In genomic region chrX:108105473-108105872, GRCh38 we compare ENCODE assay signal across 16 cellular contexts. TPM values are rescaled to one million over a fixed set of nuclear protein-coding genes. Genes with fewer than 3 reads are reported as not detected.
A peak's percentile ranks its signal among the peaks of the same experiment; 100 is the strongest.
DNase-seq lines count a peak whose midpoint lies in the region; ATAC-seq, FAIRE-seq and TF ChIP-seq lines count a peak whose summit lies in the region.
"Had no signal": no experiment of that assay in that cellular context is flagged by ENCODE, and none has a peak within 500 bp of the region (broad histone marks: within the 10 kb centered on the region; RNA-seq: fewer than 3 reads in every experiment).

No MANE protein-coding gene starts in this region.

- intact Hi-C loops in heart right ventricle (cut with DNase I) (no loop called here), cardiac septum (cut with DNase I) (no loop called here), IMR-90 (cut with micrococcal nuclease) (no loop called here)

- dilution Hi-C loops in IMR-90 (cut with HindIII; ENCODE audit: low sequenced_read_pairs, unreplicated experiment), result no loop called here

- no peaks in the 10 kb centered on the region for H3K23me2 ChIP-seq in H1 (ENCODE audit: low read depth, low read length)

- peaks cover 0 to 19% (median 0%) of the 10 kb centered on the region in 11 donors for H3K9me3 ChIP-seq in heart right ventricle
- H3K9me3 ChIP-seq in IMR-90 (ENCODE audit: control insufficient read depth, insufficient read depth, low read length), result no peaks in the 10 kb centered on the region
- no peaks in the 10 kb centered on the region for H3K9me3 ChIP-seq in H1 (ENCODE audit: insufficient read depth in 2 of 2, low read depth in 1 of 2, low read length in 1 of 2)
- H3K9me3 ChIP-seq: Caco-2, HAP-1 had no signal

- H2BK120ac ChIP-seq in IMR-90 (ENCODE audit: low read depth, low read length) (no peak overlapping the region), H1 (replicated peaks; ENCODE audit: low read depth, low read length) (no peak overlapping the region)

- H3K4me3 Mint-ChIP-seq in progenitor cell of endocrine pancreas (ENCODE audit: low read depth), result no peak overlapping the region
- H3K4me3 Mint-ChIP-seq in activated CD4-positive, alpha-beta T cell treated with anti-CD3 and anti-CD28 coated beads, Interleukin-2, amount 10 ng/mL, durations not matched to agents 7 days and 5 days, result no peak overlapping the region
- H3K4me3 Mint-ChIP-seq: CD14-positive monocyte; CD8-positive, alpha-beta T cell had no signal

- H3K14ac ChIP-seq in IMR-90 (replicated peaks; ENCODE audit: low read depth, low read length) (no peak overlapping the region), H1 (ENCODE audit: insufficient read length) (no peak overlapping the region)

- H3K56ac ChIP-seq in IMR-90 (ENCODE audit: extremely low read depth, insufficient read depth, low read length), result no peak overlapping the region
- no peak overlapping the region for H3K56ac ChIP-seq in H1 (replicated peaks; ENCODE audit: insufficient read length, low read depth, low read length)

- H3K23ac ChIP-seq in IMR-90 (ENCODE audit: low read depth, low read length), result no peak overlapping the region
- H3K23ac ChIP-seq in H1 (ENCODE audit: insufficient read length), result no peak overlapping the region

- H4K5ac ChIP-seq in IMR-90 (ENCODE audit: low read depth, low read length), result no peak overlapping the region
- no peak overlapping the region for H4K5ac ChIP-seq in H1 (ENCODE audit: insufficient read length, low read depth, low read length)

- H3K9me1 ChIP-seq in IMR-90 (ENCODE audit: insufficient read depth, low read length), result no peaks in the 10 kb centered on the region

- peak overlapping the region; percentile 52 for H2AK9ac ChIP-seq in IMR-90 (replicated peaks; ENCODE audit: low read depth, low read length, poor library complexity)

- H3K36me3 ChIP-seq in heart right ventricle (no peaks in the 10 kb centered on the region), IMR-90 (ENCODE audit: control insufficient read depth, insufficient read depth, low read length) (no peaks in the 10 kb centered on the region), H1 (ENCODE audit: control insufficient read depth in 2 of 4, insufficient read depth in 4 of 4, low read length in 3 of 4) (no peaks in the 10 kb centered on the region)
- H3K36me3 ChIP-seq: HAP-1 had no signal

- H2AFZ ChIP-seq in IMR-90 (replicated peaks; ENCODE audit: low read length, poor library complexity) (no peak overlapping the region), H1 (ENCODE audit: low read length) (peak overlapping the region; percentile 53; the same call in 1 of the 2 replicates)

- in situ Hi-C loops in IMR-90 (cut with MboI; ENCODE audit: low sequenced_read_pairs), result no loop called here

- ATAC-seq in heart right ventricle (no peak), IMR-90 (ENCODE audit: low read depth) (no peak)
- ATAC-seq: CD8-positive, alpha-beta T cell; GM12878 had no signal

- H3K4me3 ChIP-seq in heart right ventricle (peak overlapping the region in 1 of 10 donors; percentile 20), IMR-90 (ENCODE audit: insufficient read depth, low read depth, low read length) (no peak overlapping the region), H1 (ENCODE audit: extremely low read depth in 1 of 4, insufficient read depth in 2 of 4, low read depth in 3 of 4, low read length in 4 of 4) (no peak overlapping the region)
- H3K4me3 ChIP-seq: GM12878, HAP-1 had no signal

- H3K18ac ChIP-seq in IMR-90 (ENCODE audit: low read depth, low read length) (no peak overlapping the region), H1 (ENCODE audit: extremely low read depth, low read length) (no peak overlapping the region)

- no peak overlapping the region for H2BK12ac ChIP-seq in H1 (ENCODE audit: low read depth, low read length)

- H2BK15ac ChIP-seq in IMR-90 (ENCODE audit: low read depth, low read length) (no peak overlapping the region), H1 (ENCODE audit: low read length) (no peak overlapping the region)

- H3K4me2 ChIP-seq in IMR-90 (ENCODE audit: low read depth, low read length), result no peak overlapping the region
- H3K4me2 ChIP-seq in H1 (ENCODE audit: insufficient read depth in 1 of 2, low read depth in 2 of 2, low read length in 2 of 2), result no peak overlapping the region

- H2AK5ac ChIP-seq in IMR-90 (ENCODE audit: low read depth, low read length) (no peak overlapping the region), H1 (ENCODE audit: low read depth, low read length) (no peak overlapping the region)

- H3K9me3 Mint-ChIP-seq in progenitor cell of endocrine pancreas (ENCODE audit: low read depth), result no peaks in the 10 kb centered on the region
- no peaks in the 10 kb centered on the region for H3K9me3 Mint-ChIP-seq in activated CD4-positive, alpha-beta T cell treated with anti-CD3 and anti-CD28 coated beads, Interleukin-2, amount 10 ng/mL, durations not matched to agents 7 days and 5 days
- H3K9me3 Mint-ChIP-seq: CD8-positive, alpha-beta T cell had no signal

- H3K27ac Mint-ChIP-seq in progenitor cell of endocrine pancreas, result peak overlapping the region; percentile 49
- H3K27ac Mint-ChIP-seq in activated CD4-positive, alpha-beta T cell treated with anti-CD3 and anti-CD28 coated beads, Interleukin-2, amount 10 ng/mL, durations not matched to agents 7 days and 5 days, result no peak overlapping the region
- H3K27ac Mint-ChIP-seq: CD14-positive monocyte; CD8-positive, alpha-beta T cell had no signal

- H3K36me3 Mint-ChIP-seq in progenitor cell of endocrine pancreas (ENCODE audit: insufficient read depth), result no peaks in the 10 kb centered on the region
- H3K36me3 Mint-ChIP-seq in activated CD4-positive, alpha-beta T cell treated with anti-CD3 and anti-CD28 coated beads, Interleukin-2, amount 10 ng/mL, durations not matched to agents 7 days and 5 days (ENCODE audit: low read depth), result no peaks in the 10 kb centered on the region

- H3K27ac ChIP-seq in heart right ventricle, result peak overlapping the region in 6 of 10 donors; percentile 19 to 77 (median 50)
- no peak overlapping the region for H3K27ac ChIP-seq in IMR-90 (ENCODE audit: insufficient read depth, low read length)
- no peak overlapping the region for H3K27ac ChIP-seq in H1 (ENCODE audit: low read depth, low read length)
- H3K27ac ChIP-seq: 22Rv1 had no signal

- H4K20me1 ChIP-seq in IMR-90 (ENCODE audit: insufficient read depth, low read length) (no peaks in the 10 kb centered on the region), H1 (replicated peaks in 1 of 2; ENCODE audit: control insufficient read depth in 1 of 2, insufficient read depth in 2 of 2, low read length in 2 of 2) (no peaks in the 10 kb centered on the region)

- H2BK20ac ChIP-seq in IMR-90 (ENCODE audit: low read depth, low read length), result no peak overlapping the region
- H2BK20ac ChIP-seq in H1 (ENCODE audit: low read length), result no peak overlapping the region

- H3K4ac ChIP-seq in IMR-90 (ENCODE audit: low read depth, low read length) (no peak overlapping the region), H1 (replicated peaks; ENCODE audit: insufficient read length, low read depth, low read length) (no peak overlapping the region)

- H4K8ac ChIP-seq in IMR-90 (ENCODE audit: low read depth in 2 of 2, low read length in 2 of 2) (no peak overlapping the region), H1 (ENCODE audit: extremely low read depth, insufficient read depth, low read length) (no peak overlapping the region)

- CTCF ChIA-PET in IMR-90 (lab: Yijun Ruan, JAX), result no interaction called here
- CTCF ChIA-PET in H1 (lab: Charles Lee; ENCODE audit: partially characterized antibody), result interaction anchor here (1.8 kb wide), 1 partner anchor 34 kb away, joined by 6 read pairs; no protein-coding TSS in a partner anchor
- CTCF ChIA-PET in activated CD4-positive, alpha-beta T cell treated with anti-CD3 and anti-CD28 coated beads, Interleukin-2, amount 10 ng/mL, durations not matched to agents 7 days and 5 days (lab: Charles Lee), result no interaction called here

- DNase-seq in heart right ventricle, result no peak
- DNase-seq in cardiac septum (ENCODE audit: low spot score), result no peak
- DNase-seq in IMR-90, result no peak
- DNase-seq in H1 (ENCODE audit: low read depth in 1 of 2, low spot score in 2 of 2), result no peak
- DNase-seq in progenitor cell of endocrine pancreas (ENCODE audit: low spot score, unreplicated experiment), result no peak
- no peak for DNase-seq in globus pallidus (ENCODE audit: low spot score)
- DNase-seq in anterior cingulate cortex (lab: John Stamatoyannopoulos, UW), result no peak
- no peak for DNase-seq in activated CD4-positive, alpha-beta T cell treated with anti-CD3 and anti-CD28 coated beads, Interleukin-2, amount 10 ng/mL, durations not matched to agents 7 days and 5 days
- DNase-seq: Caco-2; CD8-positive, alpha-beta T cell; DND-41; GOT3 had no signal

- TF ChIP-seq EP300 in H1 (IDR thresholded peaks at IDR 0.05; ENCODE audit: borderline replicate concordance in 1 of 2, low read depth in 2 of 2, low read length in 2 of 2), result no peak

- peaks cover 0 to 6% (median 0%) of the 10 kb centered on the region in 9 donors for H3K4me1 ChIP-seq in heart right ventricle
- no peaks in the 10 kb centered on the region for H3K4me1 ChIP-seq in IMR-90 (ENCODE audit: control insufficient read depth, insufficient read depth, low read length)
- no peaks in the 10 kb centered on the region for H3K4me1 ChIP-seq in H1 (replicated peaks in 1 of 4; ENCODE audit: control insufficient read depth in 3 of 4, insufficient read depth in 4 of 4, low read length in 3 of 4)
- H3K4me1 ChIP-seq: Caco-2, HAP-1 had no signal

- TF ChIP-seq RAD21 in IMR-90 (IDR thresholded peaks at IDR 0.05; ENCODE audit: low read length), result no peak
- TF ChIP-seq RAD21 in H1 (IDR thresholded peaks at IDR 0.05 in 1 of 2, conservative IDR thresholded peaks at IDR 0.05 in 1 of 2; ENCODE audit: low read depth in 2 of 2, low read length in 2 of 2), result no peak

- TF ChIP-seq CTCF in heart right ventricle (IDR thresholded peaks at IDR 0.05) (no peak), IMR-90 (conservative IDR thresholded peaks at IDR 0.05; ENCODE audit: low read depth, low read length) (no peak), H1 (IDR thresholded peaks at IDR 0.05; ENCODE audit: control extremely low read depth in 1 of 3, insufficient read depth in 1 of 3, low read depth in 1 of 3, low read length in 3 of 3) (no peak), progenitor cell of endocrine pancreas (IDR thresholded peaks at IDR 0.05; ENCODE audit: unreplicated experiment) (no peak)

- H3K27me3 ChIP-seq in heart right ventricle (peaks cover 0 to 8% (median 0%) of the 10 kb centered on the region in 7 donors), IMR-90 (ENCODE audit: control insufficient read depth, insufficient read depth, low read length) (no peaks in the 10 kb centered on the region; the same call in 1 of the 2 replicates), H1 (replicated peaks in 1 of 4; ENCODE audit: control insufficient read depth in 3 of 4, extremely low read depth in 1 of 4, insufficient read depth in 3 of 4, low read length in 3 of 4) (no peaks in the 10 kb centered on the region)

- H3K79me1 ChIP-seq in IMR-90 (ENCODE audit: low read depth in 1 of 2, low read length in 2 of 2), result no peaks in the 10 kb centered on the region; a peak in 1 of 4 replicates
- no peaks in the 10 kb centered on the region for H3K79me1 ChIP-seq in H1 (ENCODE audit: low read depth, low read length)

- TF ChIP-seq POLR2A in IMR-90 (IDR thresholded peaks at IDR 0.05; ENCODE audit: low read depth, low read length) (no peak), H1 (IDR thresholded peaks at IDR 0.05; ENCODE audit: control extremely low read depth in 1 of 2, low read depth in 2 of 2, low read length in 2 of 2) (no peak)

- H2BK5ac ChIP-seq in IMR-90 (ENCODE audit: low read depth, low read length, poor library complexity, severe bottlenecking), result no peak overlapping the region
- no peak overlapping the region for H2BK5ac ChIP-seq in H1 (ENCODE audit: low read depth, low read length)

- H3K4me1 Mint-ChIP-seq in progenitor cell of endocrine pancreas (ENCODE audit: low read depth), result no peaks in the 10 kb centered on the region
- H3K4me1 Mint-ChIP-seq in activated CD4-positive, alpha-beta T cell treated with anti-CD3 and anti-CD28 coated beads, Interleukin-2, amount 10 ng/mL, durations not matched to agents 7 days and 5 days, result peaks cover 1% of the 10 kb centered on the region
- H3K4me1 Mint-ChIP-seq: CD14-positive monocyte had no signal

- H4K91ac ChIP-seq in IMR-90 (ENCODE audit: insufficient read depth, low read depth, low read length), result no peak overlapping the region
- H4K91ac ChIP-seq in H1 (replicated peaks; ENCODE audit: insufficient read length, low read length), result no peak overlapping the region

- BruUV-seq in IMR-90 (replicated peaks; lab: Mats Ljungman, UMichigan), result no TSS peak

- H3K9ac ChIP-seq in IMR-90 (ENCODE audit: low read depth, low read length) (no peak overlapping the region), H1 (replicated peaks in 1 of 4; ENCODE audit: extremely low read depth in 1 of 4, low read depth in 3 of 4, low read length in 3 of 4) (no peak overlapping the region)

- peak; percentile 86 for FAIRE-seq in H1 (lab: Jason Lieb, UNC)
- FAIRE-seq: GM12878 had no signal

- no peaks in the 10 kb centered on the region for H3K27me3 Mint-ChIP-seq in progenitor cell of endocrine pancreas
- H3K27me3 Mint-ChIP-seq in activated CD4-positive, alpha-beta T cell treated with anti-CD3 and anti-CD28 coated beads, Interleukin-2, amount 10 ng/mL, durations not matched to agents 7 days and 5 days, result no peaks in the 10 kb centered on the region

- POLR2A ChIA-PET in IMR-90 (lab: Charles Lee; ENCODE audit: unreplicated experiment) (no interaction called here), H1 (lab: Charles Lee; ENCODE audit: partially characterized antibody) (no interaction called here)
- POLR2A ChIA-PET in activated CD4-positive, alpha-beta T cell treated with anti-CD3 and anti-CD28 coated beads, Interleukin-2, amount 10 ng/mL, durations not matched to agents 7 days and 5 days (lab: Charles Lee), result no interaction called here

- no peaks in the 10 kb centered on the region for H3K79me2 ChIP-seq in H1 (ENCODE audit: control insufficient read depth in 1 of 2, insufficient read depth in 2 of 2, low read length in 2 of 2)

RNA-seq across cellular contexts. Expression of gene ATG4A, which starts 13.9 kb away (rescaled TPM):
- total RNA-seq in heart right ventricle (10 to 100 TPM; 13.1 to 20.5 (median 17.3) TPM), cardiac septum (19.2 TPM), IMR-90 (2012; rRNA removed) (13.6 and 14.7 TPM in 2 replicates), progenitor cell of endocrine pancreas (12.6 and 15.1 TPM in 2 replicates)
- polyA plus RNA-seq in heart right ventricle (10 to 100 TPM; 13.4 to 14.2 TPM), IMR-90 (2012; rRNA removed) (6.3 and 8.2 TPM in 2 replicates), H1 (2011; rRNA removed) (1.1 and 1.2 TPM in 2 replicates)
- polyA plus RNA-seq in IMR-90 (2012; cell fraction: cytosol; rRNA removed), result 1.5 and 2.1 TPM in 2 replicates
- polyA plus RNA-seq in IMR-90 (2012; cell fraction: nucleus; rRNA removed; ENCODE audit: low replicate concordance), result 0.92 and 8.8 TPM in 2 replicates
- 2.0 and 2.2 TPM in 2 replicates for total RNA-seq in H1 (2021; fragmentation: NEBNext Ultra II Directional; extraction: Animal tissue kit (Norgen Biotek cat#: 25700))
- polyA plus RNA-seq in H1 (2011; cell fraction: cytosol; rRNA removed), result 1.3 TPM
- polyA plus RNA-seq in H1 (2011; cell fraction: nucleus; rRNA removed), result 0.63 TPM
- 1.5 to 2.4 TPM (median 1.7 TPM) in 4 replicates for polyA plus RNA-seq in H1 (2012, experiment 1 of 2)
- 0.34 TPM for polyA plus RNA-seq in H1 (2012, experiment 2 of 2)
- polyA plus RNA-seq in H1 (2013, experiment 1 of 2), result 2.6 TPM
- 2.9 TPM for polyA plus RNA-seq in H1 (2013, experiment 2 of 2)
- polyA minus RNA-seq in H1 (2011; rRNA and poly(A)+ RNA removed), result 2.0 and 2.8 TPM in 2 replicates
- polyA minus RNA-seq in H1 (2011; cell fraction: cytosol; rRNA and poly(A)+ RNA removed), result not detected
- 1.2 TPM for polyA minus RNA-seq in H1 (2011; cell fraction: nucleus; rRNA and poly(A)+ RNA removed)
- 10 to 100 TPM; 11.1 to 12.0 TPM for total RNA-seq in activated CD4-positive, alpha-beta T cell treated with anti-CD3 and anti-CD28 coated beads, Interleukin-2, amount 10 ng/mL, durations not matched to agents 7 days and 5 days

RNA-seq across cellular contexts. Expression of gene PSMD10, which starts 14.1 kb away (rescaled TPM):
- total RNA-seq in heart right ventricle (10 to 100 TPM; 16.5 to 27.0 (median 21.2) TPM), cardiac septum (22.1 TPM), IMR-90 (2012; rRNA removed) (122 TPM in 2 replicates), progenitor cell of endocrine pancreas (84.7 and 87.4 TPM in 2 replicates)
- polyA plus RNA-seq in heart right ventricle (10 to 100 TPM; 13.9 to 28.0 TPM), IMR-90 (2012; rRNA removed) (56.3 and 62.0 TPM in 2 replicates), H1 (2011; rRNA removed) (37.5 and 79.9 TPM in 2 replicates)
- polyA plus RNA-seq in IMR-90 (2012; cell fraction: cytosol; rRNA removed), result 19.3 and 28.3 TPM in 2 replicates
- 3.8 and 22.6 TPM in 2 replicates for polyA plus RNA-seq in IMR-90 (2012; cell fraction: nucleus; rRNA removed; ENCODE audit: low replicate concordance)
- 46.6 and 49.9 TPM in 2 replicates for total RNA-seq in H1 (2021; fragmentation: NEBNext Ultra II Directional; extraction: Animal tissue kit (Norgen Biotek cat#: 25700))
- 71.3 TPM for polyA plus RNA-seq in H1 (2011; cell fraction: cytosol; rRNA removed)
- 11.0 TPM for polyA plus RNA-seq in H1 (2011; cell fraction: nucleus; rRNA removed)
- polyA plus RNA-seq in H1 (2012, experiment 1 of 2), result 51.9 to 59.4 TPM (median 53.8 TPM) in 4 replicates
- 8.3 TPM for polyA plus RNA-seq in H1 (2012, experiment 2 of 2)
- 30.3 TPM for polyA plus RNA-seq in H1 (2013, experiment 1 of 2)
- polyA plus RNA-seq in H1 (2013, experiment 2 of 2), result 30.1 TPM
- 24.7 and 25.1 TPM in 2 replicates for polyA minus RNA-seq in H1 (2011; rRNA and poly(A)+ RNA removed)
- 14.6 TPM for polyA minus RNA-seq in H1 (2011; cell fraction: cytosol; rRNA and poly(A)+ RNA removed)
- polyA minus RNA-seq in H1 (2011; cell fraction: nucleus; rRNA and poly(A)+ RNA removed), result 10.7 TPM
- 10 to 100 TPM; 32.9 to 33.7 TPM for total RNA-seq in activated CD4-positive, alpha-beta T cell treated with anti-CD3 and anti-CD28 coated beads, Interleukin-2, amount 10 ng/mL, durations not matched to agents 7 days and 5 days

Comparison
In these comparisons a context has a peak if more than half of its experiments do, and no peak if none do; other contexts are left out.
1. H3K27ac ChIP-seq: peak in heart right ventricle (6 of 10); none in IMR-90 (single experiment) and H1 (single experiment).